In genomic region chr3:123642182-123642956, GRCh38 we compare ENCODE assay signal across 8 cellular contexts. TPM values are rescaled to one million over a fixed set of nuclear protein-coding genes. Genes with fewer than 3 reads are reported as not detected.
DNase-seq lines count a peak whose midpoint lies in the region; ATAC-seq and TF ChIP-seq lines count a peak whose summit lies in the region.

No MANE protein-coding gene starts in this region.

- H3K79me2 ChIP-seq in HCT116 (ENCODE audit: insufficient read depth, low read length): no peaks in the 10 kb centered on the region

- H3K36me3 ChIP-seq in HCT116 (ENCODE audit: control insufficient read depth in 1 of 2, insufficient read depth in 2 of 2, low read length in 2 of 2) (no peaks in the 10 kb centered on the region), MG63 (no peaks in the 10 kb centered on the region), gastrocnemius medialis (no peaks in the 10 kb centered on the region)

- no peak overlapping the region for H3K4me3 ChIP-seq in HCT116 (replicated peaks in 1 of 2; ENCODE audit: low read depth in 1 of 2, low read length in 2 of 2)
- H3K4me3 ChIP-seq in MG63: no peak overlapping the region
- no peak overlapping the region for H3K4me3 ChIP-seq in gastrocnemius medialis

- ATAC-seq in HCT116 (peak; percentile 100), gastrocnemius medialis (peak in 1 of 2 donors; percentile 21)

- no peak overlapping the region for H2AFZ ChIP-seq in HCT116 (ENCODE audit: low read depth, low read length, poor library complexity, severe bottlenecking)

- in situ Hi-C loops in gastrocnemius medialis (cut with MboI; ENCODE audit: low sequenced_read_pairs in 4 of 4): no loop called here

- RAD21 ChIA-PET in HCT116 (lab: Charles Lee; ENCODE audit: low non-redundant PET in 1 of 2, low total read pairs in 2 of 2, uncharacterized antibody in 2 of 2, unreplicated experiment in 2 of 2): interaction anchor here (0.6 to 1.0 kb wide), 3 partner anchors 10 to 722 kb away, joined by 3 to 4 read pairs (median 4); no protein-coding TSS in a partner anchor

- intact Hi-C loops in HCT116 (cut with micrococcal nuclease) (loop anchor here (2.0 to 10.0 kb wide), 2 partner anchors 58 to 912 kb away; partner anchors contain the start of gene HACD2), gastrocnemius medialis (cut with DNase I; ENCODE audit: low total_unique reads) (no loop called here)

- CTCF ChIA-PET in HCT116 (lab: Charles Lee): interaction anchor here (0.7 to 3.4 kb wide), 22 partner anchors 8 to 916 kb away, joined by 3 to 49 read pairs (median 4); partner anchors contain the start of gene KALRN

- TF ChIP-seq CTCF in GM12873 (IDR thresholded peaks at IDR 0.05; ENCODE audit: insufficient read depth, low read depth, low read length, missing control alignments) (peak; percentile 93), HCT116 (IDR thresholded peaks at IDR 0.05 in 2 of 3, conservative IDR thresholded peaks at IDR 0.05 in 1 of 3; ENCODE audit: borderline replicate concordance in 1 of 3, insufficient read depth in 1 of 3, low read depth in 2 of 3, low read length in 2 of 3) (peak; percentile 91 to 99 (median 98)), gastrocnemius medialis (IDR thresholded peaks at IDR 0.05 in 4 of 5, conservative IDR thresholded peaks at IDR 0.05 in 1 of 5) (peak; percentile 16 to 59 (median 39))

- DNase-seq in HCT116 (ENCODE audit: low read depth, low spot score): peak; percentile 93
- peak; percentile 90 for DNase-seq in MG63
- peak; percentile 76 for DNase-seq in SK-N-DZ (ENCODE audit: low spot score)
- peak; percentile 59 for DNase-seq in amniotic stem cell (lab: John Stamatoyannopoulos, UW)
- DNase-seq in hippocampal formation (lab: John Stamatoyannopoulos, UW): peak; percentile 43 to 53
- peak in 1 of 2 donors; percentile 24 for DNase-seq in gastrocnemius medialis
- no peak for DNase-seq in NCI-H128 (lab: John Stamatoyannopoulos, UW; ENCODE audit: unreplicated experiment)

- no peak overlapping the region for H3K4me2 ChIP-seq in HCT116 (ENCODE audit: low read length)

- H4K20me1 ChIP-seq in HCT116 (ENCODE audit: insufficient read depth): no peaks in the 10 kb centered on the region

- no TSS peak for BruUV-seq in HCT116 (replicated peaks; lab: Mats Ljungman, UMichigan)

- H3K4me1 ChIP-seq in HCT116 (ENCODE audit: control insufficient read depth in 1 of 2, insufficient read depth in 2 of 2, low read length in 2 of 2) (peaks cover 0 to 8% of the 10 kb centered on the region in 2 experiments; a peak in 2 of 4 replicates), gastrocnemius medialis (no peaks in the 10 kb centered on the region)

- H3K9me3 ChIP-seq in HCT116 (ENCODE audit: control insufficient read depth in 1 of 2, insufficient read depth in 1 of 2, low read depth in 1 of 2, low read length in 2 of 2): no peaks in the 10 kb centered on the region
- no peaks in the 10 kb centered on the region for H3K9me3 ChIP-seq in MG63
- no peaks in the 10 kb centered on the region for H3K9me3 ChIP-seq in gastrocnemius medialis

- peak; percentile 84 for TF ChIP-seq RAD21 in HCT116 (IDR thresholded peaks at IDR 0.05; ENCODE audit: low read depth)

- H3K27ac ChIP-seq in HCT116 (ENCODE audit: low read depth, low read length): no peak overlapping the region
- no peak overlapping the region for H3K27ac ChIP-seq in gastrocnemius medialis

- H3K9me2 ChIP-seq in HCT116 (ENCODE audit: insufficient read depth): no peaks in the 10 kb centered on the region

- POLR2A ChIA-PET in HCT116 (lab: Charles Lee): no interaction called here

- no peak for TF ChIP-seq POLR2A in HCT116 (IDR thresholded peaks at IDR 0.05; ENCODE audit: borderline replicate concordance, extremely low read depth, insufficient read depth, insufficient read length)
- TF ChIP-seq POLR2A in gastrocnemius medialis (IDR thresholded peaks at IDR 0.05): no peak

- H3K27me3 ChIP-seq in HCT116 (ENCODE audit: insufficient read depth, low read length) (no peaks in the 10 kb centered on the region), MG63 (no peaks in the 10 kb centered on the region; the same call in 1 of the 2 replicates), gastrocnemius medialis (no peaks in the 10 kb centered on the region)

- H3K9ac ChIP-seq in HCT116 (ENCODE audit: low read length): no peak overlapping the region

TF ChIP-seq in HCT116, 20 proteins besides CTCF, POLR2A, EP300 and RAD21:
- TF ChIP-seq SP1 (IDR thresholded peaks at IDR 0.05; ENCODE audit: low read depth): peak; percentile 22; the same call in 1 of the 2 replicates
- TF ChIP-seq YY1 (IDR thresholded peaks at IDR 0.05; ENCODE audit: extremely low read depth, insufficient replicate concordance, low read depth, low read length): peak; percentile 32
- peak; percentile 43; the same call in 1 of the 2 replicates for TF ChIP-seq POLR2AphosphoS5 (IDR thresholded peaks at IDR 0.05; ENCODE audit: low read depth, low read length)
- no peak for TF ChIP-seq ATF3 (IDR thresholded peaks at IDR 0.05)
- no peak for TF ChIP-seq FOSL1 (IDR thresholded peaks at IDR 0.05; ENCODE audit: low read depth)
- TF ChIP-seq EGR1 (IDR thresholded peaks at IDR 0.05; ENCODE audit: low read depth): no peak
- TF ChIP-seq CEBPB (IDR thresholded peaks at IDR 0.05; ENCODE audit: low read depth): no peak
- TF ChIP-seq CBX3 (IDR thresholded peaks at IDR 0.05; ENCODE audit: low read depth): peak; percentile 72; the same call in 1 of the 2 replicates
- TF ChIP-seq MAX (IDR thresholded peaks at IDR 0.05): peak; percentile 67; the same call in 1 of the 2 replicates
- TF ChIP-seq TCF7L2 (IDR thresholded peaks at IDR 0.05; ENCODE audit: borderline replicate concordance, extremely low read depth, insufficient read depth, insufficient read length): no peak
- TF ChIP-seq SIN3A (IDR thresholded peaks at IDR 0.05; ENCODE audit: low read depth): no peak
TF ChIP-seq in HCT116: peak in this region for 5.

RNA-seq across cellular contexts. Expression of gene HACD2, which starts 57.5 kb away (rescaled TPM):
- total RNA-seq in HCT116 (2021; ENCODE audit: unreplicated experiment) (43.0 TPM), gastrocnemius medialis (10 to 100 TPM in 1 of 4 donors, 1 to 10 TPM in 3; 3.9 to 19.8 (median 6.7) TPM)
- polyA plus RNA-seq in HCT116 (2012): 11.7 and 16.4 TPM in 2 replicates
- total RNA-seq in MG63 (2014; rRNA removed; shearing (Covaris generic); ENCODE audit: low replicate concordance): 17.1 and 26.8 TPM in 2 replicates
- 13.8 and 17.4 TPM in 2 replicates for polyA plus RNA-seq in SK-N-DZ (2014; cell fraction: cytosol; rRNA removed)
- polyA plus RNA-seq in SK-N-DZ (2014; cell fraction: nucleus; rRNA removed): 6.3 and 7.5 TPM in 2 replicates

Comparison
In these comparisons a context has a peak if more than half of its experiments do, and no peak if none do; other contexts are left out.
1. CTCF ChIP-seq: peak in every context shown above with its lines; median percentile 98 in HCT116; 93 in GM12873; 39 in gastrocnemius medialis.